ENCODE assay signal across 13 cellular contexts in the genomic region with DNA sequence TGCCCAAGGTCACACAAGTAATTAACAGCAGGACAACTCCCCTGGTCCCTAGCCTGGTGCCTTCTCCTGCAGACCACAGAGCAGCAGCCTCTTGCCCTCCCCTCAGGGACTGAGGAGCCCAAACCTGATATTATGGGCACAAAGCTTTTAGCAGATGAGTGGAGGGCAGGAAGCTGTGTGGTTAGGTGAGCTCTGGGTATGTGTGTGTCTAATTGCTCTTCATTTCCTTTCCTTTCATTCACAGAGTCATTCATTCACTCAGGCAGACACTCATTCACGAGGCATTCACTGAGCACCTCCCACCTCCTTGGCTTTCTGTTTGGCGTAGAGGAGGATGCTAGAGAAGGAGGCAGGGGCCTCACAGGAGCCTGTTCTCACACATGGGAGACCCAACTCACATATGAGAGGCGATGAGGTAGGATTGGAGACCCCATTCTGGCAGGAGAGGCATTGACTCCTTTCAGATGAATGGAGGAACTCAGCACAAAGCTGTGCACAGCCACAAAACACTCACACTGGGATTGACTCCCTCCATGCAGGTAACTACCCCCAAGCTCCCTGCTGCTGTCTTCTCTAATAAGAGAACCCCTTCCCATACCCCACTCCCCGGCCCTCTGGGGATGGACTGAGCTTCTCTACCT.
DNase-seq lines count a peak whose midpoint lies in the region; ATAC-seq and TF ChIP-seq lines count a peak whose summit lies in the region.
"Had no signal": no experiment of that assay in that cellular context is flagged by ENCODE, and none has a peak within 500 bp of the region (broad histone marks: within the 10 kb centered on the region; RNA-seq: fewer than 3 reads in every experiment).

No MANE protein-coding gene starts in this region.

- WGBS in neuronal stem cell (ENCODE audit: extremely low coverage in 2 of 2, insufficient read length in 2 of 2, insufficient replicate concordance in 1 of 2), 2 donors = no CpG with 5 or more reads among the region's 4 CpGs

- no peak overlapping the region for H2BK12ac ChIP-seq in neuronal stem cell (ENCODE audit: low read length)

- no peak overlapping the region for H3K4me3 ChIP-seq in neuronal stem cell (ENCODE audit: low read length in 2 of 2)
- H3K4me3 ChIP-seq: thoracic aorta had no signal

- DNase-seq in NCI-H69 (lab: John Stamatoyannopoulos, UW) (peak; percentile 95), hippocampal formation (lab: John Stamatoyannopoulos, UW) (no peak), neuronal stem cell (ENCODE audit: low spot score) (no peak), posterior vena cava (ENCODE audit: low spot score) (no peak), mesothelial cell of epicardium (ENCODE audit: low spot score in 2 of 2, unreplicated experiment in 2 of 2) (no peak)
- DNase-seq: activated CD4-positive, alpha-beta memory T cell treated with anti-CD3 and anti-CD28 coated beads, Interleukin-2, amount 10 ng/mL, durations not matched to agents 7 days and 5 days; activated naive CD4-positive, alpha-beta T cell treated with Interleukin-2 at 50 U/mL for 16 hours; C1 segment of cervical spinal cord had no signal

- H3K27ac Mint-ChIP-seq in mesothelial cell of epicardium = no peak overlapping the region
- H3K27ac Mint-ChIP-seq: activated CD4-positive, alpha-beta memory T cell treated with anti-CD3 and anti-CD28 coated beads, Interleukin-2, amount 10 ng/mL, durations not matched to agents 7 days and 5 days; T-helper 2 cell treated with Interferon-gamma antibody and Interleukin-4, amounts not matched to agents 5 μg/mL and 100 μg/mL, for 36 hours had no signal

- H3K9ac ChIP-seq in neuronal stem cell (ENCODE audit: low read depth, low read length, poor library complexity) = no peak overlapping the region

- H2BK120ac ChIP-seq in neuronal stem cell (ENCODE audit: low read depth, low read length) = no peak overlapping the region

- no peak overlapping the region for H2AFZ ChIP-seq in neuronal stem cell (ENCODE audit: low read length)

- intact Hi-C loops in posterior vena cava (cut with DNase I) = no loop called here

- H3K4me2 ChIP-seq in neuronal stem cell (ENCODE audit: insufficient read depth, low read length, poor library complexity, severe bottlenecking) = no peak overlapping the region

- peaks cover 6 to 14% of the 10 kb centered on the region in 2 donors for H3K4me1 ChIP-seq in neuronal stem cell (ENCODE audit: control insufficient read depth in 2 of 2, insufficient read depth in 1 of 2, low read depth in 1 of 2, low read length in 2 of 2)

- H3K27me3 ChIP-seq in neuronal stem cell (ENCODE audit: control insufficient read depth in 3 of 3, insufficient read depth in 3 of 3, low read depth in 1 of 3, low read length in 3 of 3) = no peaks in the 10 kb centered on the region

- no peak for TF ChIP-seq CTCF in mesothelial cell of epicardium (IDR thresholded peaks at IDR 0.05; ENCODE audit: unreplicated experiment)

- H2BK15ac ChIP-seq in neuronal stem cell (ENCODE audit: low read length) = no peak overlapping the region

- peaks cover 0 to 2% of the 10 kb centered on the region in 2 donors for H3K9me3 ChIP-seq in neuronal stem cell (replicated peaks in 1 of 2; ENCODE audit: control insufficient read depth in 2 of 2, insufficient read depth in 1 of 2, low read depth in 1 of 2, low read length in 2 of 2)
- H3K9me3 ChIP-seq: thoracic aorta had no signal

- no peak overlapping the region for H4K8ac ChIP-seq in neuronal stem cell (ENCODE audit: low read depth, low read length)

- no peaks in the 10 kb centered on the region for H3K79me1 ChIP-seq in neuronal stem cell (ENCODE audit: low read depth, low read length)

- no peak overlapping the region for H2BK5ac ChIP-seq in neuronal stem cell (ENCODE audit: low read length)

- no peak for TF ChIP-seq POLR2A in GM18505 (IDR thresholded peaks at IDR 0.05; ENCODE audit: borderline replicate concordance, extremely low read depth, insufficient read depth, insufficient read length)

- H3K4me3 Mint-ChIP-seq in mesothelial cell of epicardium = no peak overlapping the region
- H3K4me3 Mint-ChIP-seq: activated CD4-positive, alpha-beta memory T cell treated with anti-CD3 and anti-CD28 coated beads, Interleukin-2, amount 10 ng/mL, durations not matched to agents 7 days and 5 days; T-helper 2 cell treated with Interferon-gamma antibody and Interleukin-4, amounts not matched to agents 5 μg/mL and 100 μg/mL, for 36 hours had no signal

- H3K36me3 ChIP-seq in neuronal stem cell (replicated peaks in 1 of 2; ENCODE audit: control insufficient read depth in 2 of 2, insufficient read depth in 2 of 2, low read length in 2 of 2) = no peaks in the 10 kb centered on the region
- H3K36me3 ChIP-seq: thoracic aorta had no signal

- no peaks in the 10 kb centered on the region for H3K4me1 Mint-ChIP-seq in mesothelial cell of epicardium

- ATAC-seq in GM18505 (IDR thresholded peaks at IDR 0.05; ENCODE audit: unreplicated experiment) (peak; percentile 69), GM19324 (IDR thresholded peaks at IDR 0.05; ENCODE audit: low FRiP score, unreplicated experiment) (peak; percentile 70), HG03108 (IDR thresholded peaks at IDR 0.05; ENCODE audit: unreplicated experiment) (peak; percentile 92)

- no peak overlapping the region for H3K27ac ChIP-seq in neuronal stem cell (replicated peaks; ENCODE audit: low read length)
- H3K27ac ChIP-seq: thoracic aorta had no signal

- H3K27me3 Mint-ChIP-seq in mesothelial cell of epicardium (ENCODE audit: low read depth) = peaks cover 68% of the 10 kb centered on the region

- no peak overlapping the region for H2AK5ac ChIP-seq in neuronal stem cell (ENCODE audit: low read depth, low read length)

- no peak overlapping the region for H3K14ac ChIP-seq in neuronal stem cell (ENCODE audit: low read length)

- no peak overlapping the region for H3K18ac ChIP-seq in neuronal stem cell (ENCODE audit: low read length)

- no peak overlapping the region for H4K91ac ChIP-seq in neuronal stem cell (ENCODE audit: low read depth, low read length, poor library complexity)

- H3K36me3 Mint-ChIP-seq in mesothelial cell of epicardium = no peaks in the 10 kb centered on the region

- no peak overlapping the region for H3K23ac ChIP-seq in neuronal stem cell (ENCODE audit: low read depth, low read length, poor library complexity)

- H3K4ac ChIP-seq in neuronal stem cell (ENCODE audit: low read length) = no peak overlapping the region

- no peaks in the 10 kb centered on the region for H3K9me3 Mint-ChIP-seq in mesothelial cell of epicardium
- H3K9me3 Mint-ChIP-seq: activated CD4-positive, alpha-beta memory T cell treated with anti-CD3 and anti-CD28 coated beads, Interleukin-2, amount 10 ng/mL, durations not matched to agents 7 days and 5 days; T-helper 2 cell treated with Interferon-gamma antibody and Interleukin-4, amounts not matched to agents 5 μg/mL and 100 μg/mL, for 36 hours had no signal
